Comparison of ENCODE assay signal across 1 cellular context in genomic region chr4:40305329-40306193, GRCh38.
TF ChIP-seq lines count a peak whose summit lies in the region.

No MANE protein-coding gene starts in this region.

TF ChIP-seq in SK-N-SH, 30 proteins besides CTCF, POLR2A, EP300 and RAD21 (continued from another document):
- TF ChIP-seq REST (IDR thresholded peaks at IDR 0.05; ENCODE audit: low read depth, low read length) = no peak
